In genomic region chr2:112881217-112882000, GRCh38 we compare ENCODE assay signal across 8 cellular contexts. TPM values are rescaled to one million over a fixed set of nuclear protein-coding genes. Genes with fewer than 3 reads are reported as not detected.
DNase-seq lines count a peak whose midpoint lies in the region; ATAC-seq and TF ChIP-seq lines count a peak whose summit lies in the region.

No MANE protein-coding gene starts in this region.

- peaks cover 19% of the 10 kb centered on the region for H3K4me1 ChIP-seq in SJCRH30
- peaks cover 57% of the 10 kb centered on the region for H3K4me1 ChIP-seq in foreskin keratinocyte

- H3K4me3 ChIP-seq in SJCRH30: no peak overlapping the region

- peak; percentile 34 for DNase-seq in AG09319 (ENCODE audit: extremely low read depth, low read depth)
- peak; percentile 75 to 86 for DNase-seq in SJCRH30
- peak; percentile 88 to 96 for DNase-seq in foreskin keratinocyte
- DNase-seq in stimulated activated naive CD8-positive, alpha-beta T cell treated with anti-CD3 and anti-CD28 coated beads, Interleukin-15, Interleukin-2, amounts not matched to agents 100 U/mL and 50 U/mL, for 24 hours: peak; percentile 43
- DNase-seq in ecto neural progenitor cell (ENCODE audit: low spot score): no peak
- no peak for DNase-seq in NCI-H2029 (lab: John Stamatoyannopoulos, UW)

- H3K9me3 ChIP-seq in SJCRH30 (replicated peaks): no peaks in the 10 kb centered on the region

- H3K36me3 ChIP-seq in SJCRH30: no peaks in the 10 kb centered on the region

- TF ChIP-seq CTCF in AG09319 (IDR thresholded peaks at IDR 0.05; ENCODE audit: low read depth, low read length): no peak
- TF ChIP-seq CTCF in foreskin keratinocyte (conservative IDR thresholded peaks at IDR 0.05): peak; percentile 4

- H3K27me3 ChIP-seq in SJCRH30 (no peaks in the 10 kb centered on the region), foreskin keratinocyte (no peaks in the 10 kb centered on the region)

- H3K27ac ChIP-seq in SJCRH30 (peak overlapping the region; percentile 47), foreskin keratinocyte (peak overlapping the region; percentile 93)

- ATAC-seq in GM18511 (IDR thresholded peaks at IDR 0.05; ENCODE audit: unreplicated experiment) (peak; percentile 85), HG03045 (IDR thresholded peaks at IDR 0.05; ENCODE audit: unreplicated experiment) (peak; percentile 75), foreskin keratinocyte (peak; percentile 50)
- ATAC-seq in stimulated activated naive CD8-positive, alpha-beta T cell treated with anti-CD3 and anti-CD28 coated beads, Interleukin-15, Interleukin-2, amounts not matched to agents 100 U/mL and 50 U/mL, for 24 hours: peak; percentile 76

RNA-seq across cellular contexts. Expression of gene IL37, which starts 29.6 kb away (rescaled TPM):
- 0.22 and 0.25 TPM in 2 replicates for total RNA-seq in SJCRH30 (2014; rRNA removed; shearing (Covaris generic))
- total RNA-seq in foreskin keratinocyte: 0.21 and 0.44 TPM in 2 replicates
- 0.43 and 0.57 TPM in 2 replicates for polyA plus RNA-seq in foreskin keratinocyte

RNA-seq across cellular contexts. Expression of gene IL1B, which starts 44.8 kb away (rescaled TPM):
- not detected in 2 replicates for total RNA-seq in SJCRH30 (2014; rRNA removed; shearing (Covaris generic))
- 84.8 and 98.9 TPM in 2 replicates for total RNA-seq in foreskin keratinocyte
- polyA plus RNA-seq in foreskin keratinocyte: 69.6 and 88.5 TPM in 2 replicates

Comparison
In these comparisons a context has a peak if more than half of its experiments do, and no peak if none do; other contexts are left out.
1. DNase-seq: peak in AG09319 (single experiment), SJCRH30 (2 of 2), foreskin keratinocyte (2 of 2) and stimulated activated naive CD8-positive, alpha-beta T cell treated with anti-CD3 and anti-CD28 coated beads, Interleukin-15, Interleukin-2, amounts not matched to agents 100 U/mL and 50 U/mL, for 24 hours (single experiment); none in ecto neural progenitor cell (single experiment) and NCI-H2029 (single experiment).
2. RNA of gene IL1B, which starts 44.8 kb away (total RNA-seq): 84.8 to 98.9 TPM in foreskin keratinocyte; not detected in SJCRH30; every median in the first group is over 10 times any median in the second.
3. Peak in every context shown above with its lines, with median percentiles within 50 percentile points of each other: ATAC-seq.